ENCODE assay signal across 17 cellular contexts in genomic region chr16:3823427-3823826, GRCh38. TPM values are rescaled to one million over a fixed set of nuclear protein-coding genes. Genes with fewer than 3 reads are reported as not detected.
A peak's percentile ranks its signal among the peaks of the same experiment; 100 is the strongest.
DNase-seq lines count a peak whose midpoint lies in the region; ATAC-seq, FAIRE-seq and TF ChIP-seq lines count a peak whose summit lies in the region.
"Had no signal": no experiment of that assay in that cellular context is flagged by ENCODE, and none has a peak within 500 bp of the region (broad histone marks: within the 10 kb centered on the region; RNA-seq: fewer than 3 reads in every experiment).

No MANE protein-coding gene starts in this region.

- ATAC-seq in IMR-90 (ENCODE audit: low read depth): no peak

- H4K20me1 ChIP-seq in IMR-90 (ENCODE audit: insufficient read depth, low read length): peaks cover 99% of the 10 kb centered on the region

- 87% methylated on average over 5 of the region's 5 CpGs; no CpG with 5 or more reads in 1 of the 2 experiments for WGBS in IMR-90 (ENCODE audit: extremely low coverage in 2 of 2, insufficient read length in 1 of 2), 2 experiments

- CTCF ChIA-PET in IMR-90 (lab: Yijun Ruan, JAX): no interaction called here

- no peak for TF ChIP-seq CTCF in IMR-90 (conservative IDR thresholded peaks at IDR 0.05; ENCODE audit: low read depth, low read length)
- TF ChIP-seq CTCF in chondrocyte (IDR thresholded peaks at IDR 0.05): no peak

- H3K4me2 ChIP-seq in IMR-90 (ENCODE audit: low read depth, low read length) (no peak overlapping the region), skeletal muscle satellite cell (ENCODE audit: low read length) (peak overlapping the region; percentile 55)

- no peak overlapping the region; the same call in 1 of the 2 replicates for H2BK20ac ChIP-seq in IMR-90 (ENCODE audit: low read depth, low read length)

- H3K4ac ChIP-seq in IMR-90 (ENCODE audit: low read depth, low read length): no peak overlapping the region

- H3K23ac ChIP-seq in IMR-90 (ENCODE audit: low read depth, low read length): no peak overlapping the region

- H3K9ac ChIP-seq in IMR-90 (ENCODE audit: low read depth, low read length) (no peak overlapping the region), skeletal muscle satellite cell (ENCODE audit: low read depth, low read length) (no peak overlapping the region)

- H2AK5ac ChIP-seq in IMR-90 (ENCODE audit: low read depth, low read length): peak overlapping the region; percentile 9; the same call in 1 of the 2 replicates

- H3K4me3 Mint-ChIP-seq in activated T-cell treated with anti-CD3 and anti-CD28 coated beads, Interleukin-2, amount 50 U/mL, for 24 hours: no peak overlapping the region
- H3K4me3 Mint-ChIP-seq in chondrocyte (ENCODE audit: unreplicated experiment): no peak overlapping the region

- no peak overlapping the region for H3K18ac ChIP-seq in IMR-90 (ENCODE audit: low read depth, low read length)

- H3K4me1 ChIP-seq in IMR-90 (ENCODE audit: control insufficient read depth, insufficient read depth, low read length) (peaks cover 39% of the 10 kb centered on the region), skeletal muscle satellite cell (ENCODE audit: control insufficient read depth, insufficient read depth, low read length) (peaks cover 59% of the 10 kb centered on the region)

- in situ Hi-C loops in IMR-90 (cut with MboI; ENCODE audit: low sequenced_read_pairs): no loop called here

- no peaks in the 10 kb centered on the region for H3K9me3 Mint-ChIP-seq in activated T-cell treated with anti-CD3 and anti-CD28 coated beads, Interleukin-2, amount 50 U/mL, for 24 hours
- no peaks in the 10 kb centered on the region for H3K9me3 Mint-ChIP-seq in chondrocyte (ENCODE audit: low read depth)

- H3K9me3 ChIP-seq in IMR-90 (ENCODE audit: control insufficient read depth, insufficient read depth, low read length) (no peaks in the 10 kb centered on the region), skeletal muscle satellite cell (replicated peaks; ENCODE audit: low read length) (no peaks in the 10 kb centered on the region)

- peaks cover 87% of the 10 kb centered on the region for H3K4me1 Mint-ChIP-seq in activated T-cell treated with anti-CD3 and anti-CD28 coated beads, Interleukin-2, amount 50 U/mL, for 24 hours (ENCODE audit: low read depth)
- H3K4me1 Mint-ChIP-seq in chondrocyte (ENCODE audit: low read depth): peaks cover 84% of the 10 kb centered on the region

- H3K27ac ChIP-seq in IMR-90 (ENCODE audit: insufficient read depth, low read length): no peak overlapping the region

- H3K14ac ChIP-seq in IMR-90 (replicated peaks; ENCODE audit: low read depth, low read length): peak overlapping the region; percentile 64

- no peak for TF ChIP-seq RAD21 in IMR-90 (IDR thresholded peaks at IDR 0.05; ENCODE audit: low read length)

- peaks cover 50% of the 10 kb centered on the region for H3K9me1 ChIP-seq in IMR-90 (ENCODE audit: insufficient read depth, low read length)

- H2AK9ac ChIP-seq in IMR-90 (replicated peaks; ENCODE audit: low read depth, low read length, poor library complexity): no peak overlapping the region

- POLR2A ChIA-PET in IMR-90 (lab: Charles Lee; ENCODE audit: unreplicated experiment): interaction anchor here (0.6 kb wide), 2 partner anchors 127 to 190 kb away, joined by 3 to 4 read pairs; no protein-coding TSS in a partner anchor

- H2BK5ac ChIP-seq in IMR-90 (ENCODE audit: low read depth, low read length, poor library complexity, severe bottlenecking): no peak overlapping the region

- TF ChIP-seq POLR2A in IMR-90 (IDR thresholded peaks at IDR 0.05; ENCODE audit: low read depth, low read length) (no peak), H54 (IDR thresholded peaks at IDR 0.05; ENCODE audit: low read depth, low read length) (no peak)

- H3K36me3 ChIP-seq in IMR-90 (ENCODE audit: control insufficient read depth, insufficient read depth, low read length) (peaks cover 1% of the 10 kb centered on the region; the same call in 1 of the 2 replicates), skeletal muscle satellite cell (ENCODE audit: insufficient read depth, low read length) (no peaks in the 10 kb centered on the region)

- dilution Hi-C loops in IMR-90 (cut with HindIII; ENCODE audit: low sequenced_read_pairs, unreplicated experiment): no loop called here

- H2BK120ac ChIP-seq in IMR-90 (ENCODE audit: low read depth, low read length): no peak overlapping the region

- no peak for FAIRE-seq in H54 (lab: Jason Lieb, UNC)

- H3K27me3 ChIP-seq in IMR-90 (ENCODE audit: control insufficient read depth, insufficient read depth, low read length) (no peaks in the 10 kb centered on the region), skeletal muscle satellite cell (ENCODE audit: control insufficient read depth, insufficient read depth, low read length) (no peaks in the 10 kb centered on the region)

- H3K36me3 Mint-ChIP-seq in activated T-cell treated with anti-CD3 and anti-CD28 coated beads, Interleukin-2, amount 50 U/mL, for 24 hours (ENCODE audit: low read depth): peaks cover 11% of the 10 kb centered on the region
- H3K36me3 Mint-ChIP-seq in chondrocyte (ENCODE audit: low read depth): no peaks in the 10 kb centered on the region

- no peak overlapping the region for H2BK15ac ChIP-seq in IMR-90 (ENCODE audit: low read depth, low read length)

- H3K4me3 ChIP-seq in IMR-90 (ENCODE audit: insufficient read depth, low read depth, low read length) (no peak overlapping the region), skeletal muscle satellite cell (ENCODE audit: low read length) (no peak overlapping the region)
- H3K4me3 ChIP-seq: lung had no signal

- peaks cover 56 to 94% of the 10 kb centered on the region in 2 experiments for H3K79me1 ChIP-seq in IMR-90 (ENCODE audit: low read depth in 1 of 2, low read length in 2 of 2)

- no peaks in the 10 kb centered on the region for H3K27me3 Mint-ChIP-seq in activated T-cell treated with anti-CD3 and anti-CD28 coated beads, Interleukin-2, amount 50 U/mL, for 24 hours
- H3K27me3 Mint-ChIP-seq in chondrocyte (ENCODE audit: low read depth): no peaks in the 10 kb centered on the region

- intact Hi-C loops in IMR-90 (cut with micrococcal nuclease): no loop called here

- no peak for DNase-seq in activated T-cell treated with anti-CD3 and anti-CD28 coated beads, Interleukin-2, amount 50 U/mL, for 24 hours
- no peak for DNase-seq in activated T-cell treated with anti-CD3 and anti-CD28 coated beads for 4 hours
- DNase-seq in IMR-90: no peak
- no peak for DNase-seq in chondrocyte (ENCODE audit: low spot score)
- no peak for DNase-seq in NCI-H187 (lab: John Stamatoyannopoulos, UW)
- no peak for DNase-seq in H54 (ENCODE audit: insufficient read length, low spot score)
- no peak for DNase-seq in GOT3 (lab: John Stamatoyannopoulos, UW)
- DNase-seq: activated CD8-positive, alpha-beta memory T cell treated with anti-CD3 and anti-CD28 coated beads, Interleukin-2, amount 50 U/mL, for 48 hours; effector CD4-positive, alpha-beta T cell; glutamatergic neuron; MM.1S; NCI-H510A; SIG-M5; stimulated activated naive CD4-positive, alpha-beta T cell treated with Interleukin-2 at 50 U/mL for 16 hours; T-helper 9 cell had no signal

- H4K8ac ChIP-seq in IMR-90 (ENCODE audit: low read depth in 2 of 2, low read length in 2 of 2): no peak overlapping the region

- no peak overlapping the region for H4K91ac ChIP-seq in IMR-90 (ENCODE audit: insufficient read depth, low read depth, low read length)

- H3K56ac ChIP-seq in IMR-90 (ENCODE audit: extremely low read depth, insufficient read depth, low read length): no peak overlapping the region

- BruUV-seq in IMR-90 (replicated peaks; lab: Mats Ljungman, UMichigan): no TSS peak

- no peak overlapping the region for H4K5ac ChIP-seq in IMR-90 (ENCODE audit: low read depth, low read length)

- H3K27ac Mint-ChIP-seq in activated T-cell treated with anti-CD3 and anti-CD28 coated beads, Interleukin-2, amount 50 U/mL, for 24 hours: peak overlapping the region; percentile 8
- H3K27ac Mint-ChIP-seq in chondrocyte (ENCODE audit: unreplicated experiment): peak overlapping the region; percentile 81

- H2AFZ ChIP-seq in IMR-90 (replicated peaks; ENCODE audit: low read length, poor library complexity): no peak overlapping the region

TF ChIP-seq in IMR-90, 13 proteins besides CTCF, POLR2A, EP300 and RAD21:
- TF ChIP-seq FOS (IDR thresholded peaks at IDR 0.05; ENCODE audit: low read depth, low read length): no peak
- TF ChIP-seq SMC3 (IDR thresholded peaks at IDR 0.05; ENCODE audit: low read depth, low read length): no peak
- TF ChIP-seq BHLHE40 (IDR thresholded peaks at IDR 0.05; ENCODE audit: low read depth, low read length): no peak
- no peak for TF ChIP-seq RFX5 (IDR thresholded peaks at IDR 0.05; ENCODE audit: low read depth, low read length)
- no peak for TF ChIP-seq CHD1 (IDR thresholded peaks at IDR 0.05; ENCODE audit: low read depth, low read length)
- no peak for TF ChIP-seq MXI1 (IDR thresholded peaks at IDR 0.05; ENCODE audit: borderline replicate concordance, low read depth, low read length)
- TF ChIP-seq NFE2L2 (IDR thresholded peaks at IDR 0.05; ENCODE audit: low read depth, low read length): no peak
- no peak for TF ChIP-seq MAFK (IDR thresholded peaks at IDR 0.05; ENCODE audit: low read depth, low read length)
- no peak for TF ChIP-seq USF2 (IDR thresholded peaks at IDR 0.05; ENCODE audit: low read depth, low read length)
- TF ChIP-seq MAZ (IDR thresholded peaks at IDR 0.05; ENCODE audit: borderline replicate concordance, low read depth, low read length): no peak
- no peak for TF ChIP-seq RCOR1 (IDR thresholded peaks at IDR 0.05; ENCODE audit: insufficient replicate concordance, low read length)

RNA-seq across cellular contexts. Expression of gene CREBBP, which starts 57.1 kb away (rescaled TPM):
- 7.3 and 8.3 TPM in 2 replicates for total RNA-seq in IMR-90 (2012; rRNA removed)
- 12.5 and 14.4 TPM in 2 replicates for polyA plus RNA-seq in IMR-90 (2012; rRNA removed)
- polyA plus RNA-seq in IMR-90 (2012; cell fraction: cytosol; rRNA removed): 3.9 and 6.7 TPM in 2 replicates
- 20.8 and 24.3 TPM in 2 replicates for polyA plus RNA-seq in IMR-90 (2012; cell fraction: nucleus; rRNA removed; ENCODE audit: low replicate concordance)
- total RNA-seq in chondrocyte: 59.2 to 64.0 TPM (median 60.7 TPM) in 3 replicates
- 10.9 and 11.4 TPM in 2 replicates for total RNA-seq in skeletal muscle satellite cell (2012; rRNA removed)
